8 cellular contexts compared by ENCODE assay signal in the genomic region with DNA sequence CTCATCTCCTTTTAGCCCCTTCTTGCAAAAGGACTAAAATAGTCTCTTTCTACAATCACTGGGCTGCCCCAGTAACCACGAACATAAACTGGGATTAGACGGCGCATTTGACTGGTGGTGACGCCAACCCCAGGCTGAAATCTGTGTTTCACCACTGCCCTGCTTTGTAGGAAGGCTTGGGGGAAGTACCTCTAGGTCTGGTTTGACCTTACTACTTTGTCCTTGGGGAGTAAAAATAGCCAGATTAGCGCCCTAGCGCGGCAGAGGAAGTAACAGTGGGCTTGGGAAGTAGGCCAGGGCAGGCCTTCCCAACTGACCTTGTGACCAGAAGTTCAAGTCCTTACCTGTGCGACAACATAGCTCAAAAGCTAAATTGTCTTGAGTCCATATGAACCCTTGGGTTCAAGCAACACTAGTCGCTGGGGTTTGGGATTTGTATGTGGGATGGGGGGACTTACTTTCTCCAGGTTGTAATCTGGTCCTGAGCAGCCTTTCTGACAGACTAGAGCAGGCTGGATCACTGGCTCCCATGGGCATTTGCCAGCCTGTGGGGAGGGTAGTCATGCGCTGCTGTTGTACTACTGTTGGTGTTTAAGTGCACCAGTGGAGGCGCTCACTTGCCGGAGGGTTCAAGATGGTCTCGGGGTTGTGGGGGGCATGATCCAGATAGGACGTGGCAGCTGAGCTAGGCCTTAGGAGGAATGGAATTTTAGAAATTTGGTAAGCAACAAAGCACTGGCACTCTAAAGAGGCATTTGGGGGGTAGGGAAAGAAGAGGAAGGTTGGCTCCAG. TPM values are rescaled to one million over a fixed set of nuclear protein-coding genes. Genes with fewer than 3 reads are reported as not detected.
A peak's percentile ranks its signal among the peaks of the same experiment; 100 is the strongest.
DNase-seq lines count a peak whose midpoint lies in the region; ATAC-seq and TF ChIP-seq lines count a peak whose summit lies in the region.

No MANE protein-coding gene starts in this region.

- H3K36me3 ChIP-seq in parathyroid adenoma (ENCODE audit: control insufficient read depth, insufficient read depth, low read length): no peaks in the 10 kb centered on the region

- H2AFZ ChIP-seq in parathyroid adenoma: peak overlapping the region; percentile 66

- peak overlapping the region; percentile 62 for H3K4me2 ChIP-seq in parathyroid adenoma (ENCODE audit: low read length)

- ATAC-seq in GM21825 (IDR thresholded peaks at IDR 0.05; ENCODE audit: unreplicated experiment): peak; percentile 33
- peak; percentile 33 for ATAC-seq in activated naive CD8-positive, alpha-beta T cell treated with anti-CD3 and anti-CD28 coated beads, Interleukin-2, amount 50 U/mL, for 24 hours
- peak; percentile 58 for ATAC-seq in Right ventricle myocardium superior (ENCODE audit: poor library complexity)
- no peak for ATAC-seq in HG02938 (IDR thresholded peaks at IDR 0.05; ENCODE audit: unreplicated experiment)

- H3K4me1 Mint-ChIP-seq in Calu3 (ENCODE audit: low read depth, unreplicated experiment): peaks cover 41% of the 10 kb centered on the region
- peaks cover 68% of the 10 kb centered on the region for H3K4me1 Mint-ChIP-seq in activated naive CD8-positive, alpha-beta T cell treated with anti-CD3 and anti-CD28 coated beads, Interleukin-2, amount 50 U/mL, for 24 hours

- H3K9me3 ChIP-seq in parathyroid adenoma (ENCODE audit: control insufficient read depth, low read length): no peaks in the 10 kb centered on the region

- no peak overlapping the region for H3K9ac ChIP-seq in parathyroid adenoma

- H3K27me3 Mint-ChIP-seq in Calu3 (ENCODE audit: unreplicated experiment): no peaks in the 10 kb centered on the region
- no peaks in the 10 kb centered on the region for H3K27me3 Mint-ChIP-seq in activated naive CD8-positive, alpha-beta T cell treated with anti-CD3 and anti-CD28 coated beads, Interleukin-2, amount 50 U/mL, for 24 hours

- H3K4me3 ChIP-seq in parathyroid adenoma (ENCODE audit: low read depth, low read length): peak overlapping the region; percentile 47

- DNase-seq in Calu3: peak; percentile 32
- peak; percentile 59 to 64 for DNase-seq in NOMO-1 (lab: John Stamatoyannopoulos, UW; ENCODE audit: unreplicated experiment in 2 of 2)
- DNase-seq in activated naive CD8-positive, alpha-beta T cell treated with anti-CD3 and anti-CD28 coated beads, Interleukin-2, amount 50 U/mL, for 24 hours: peak; percentile 58
- peak; percentile 62 for DNase-seq in Right ventricle myocardium superior
- no peak for DNase-seq in cerebellar nuclear complex (lab: John Stamatoyannopoulos, UW)

- intact Hi-C loops in Calu3 (cut with micrococcal nuclease; ENCODE audit: unreplicated experiment): loop anchor here (1.0 kb wide), 1 partner anchor 50 kb away; no protein-coding TSS in a partner anchor
- intact Hi-C loops in Right ventricle myocardium superior (cut with DNase I): no loop called here

- H3K36me3 Mint-ChIP-seq in Calu3 (ENCODE audit: insufficient read depth, unreplicated experiment): peaks cover 65% of the 10 kb centered on the region
- peaks cover 64% of the 10 kb centered on the region for H3K36me3 Mint-ChIP-seq in activated naive CD8-positive, alpha-beta T cell treated with anti-CD3 and anti-CD28 coated beads, Interleukin-2, amount 50 U/mL, for 24 hours (ENCODE audit: low read depth)

- TF ChIP-seq CTCF in Calu3 (IDR thresholded peaks at IDR 0.05; ENCODE audit: unreplicated experiment): no peak
- no peak for TF ChIP-seq CTCF in parathyroid adenoma (IDR thresholded peaks at IDR 0.05)

- CTCF ChIA-PET in Calu3 (lab: Charles Lee): interaction anchor here (0.5 to 1.4 kb wide), 4 partner anchors 14 to 68 kb away, joined by 3 to 4 read pairs (median 3); no protein-coding TSS in a partner anchor

- H3K27me3 ChIP-seq in parathyroid adenoma (ENCODE audit: control insufficient read depth, insufficient read depth, low read length): no peaks in the 10 kb centered on the region

- H3K4me3 Mint-ChIP-seq in Calu3 (ENCODE audit: low read depth, unreplicated experiment): peak overlapping the region; percentile 69
- peak overlapping the region; percentile 77 for H3K4me3 Mint-ChIP-seq in activated naive CD8-positive, alpha-beta T cell treated with anti-CD3 and anti-CD28 coated beads, Interleukin-2, amount 50 U/mL, for 24 hours

- H3K27ac ChIP-seq in parathyroid adenoma: peak overlapping the region; percentile 75

- no peaks in the 10 kb centered on the region for H3K79me2 ChIP-seq in parathyroid adenoma

- peaks cover 6% of the 10 kb centered on the region for H3K4me1 ChIP-seq in parathyroid adenoma

- H3K27ac Mint-ChIP-seq in Calu3 (ENCODE audit: unreplicated experiment): peak overlapping the region; percentile 63
- peak overlapping the region; percentile 95 for H3K27ac Mint-ChIP-seq in activated naive CD8-positive, alpha-beta T cell treated with anti-CD3 and anti-CD28 coated beads, Interleukin-2, amount 50 U/mL, for 24 hours

- BruUV-seq in Calu3 (replicated peaks; lab: Mats Ljungman, UMichigan): no TSS peak

- no peaks in the 10 kb centered on the region for H3K9me3 Mint-ChIP-seq in Calu3 (ENCODE audit: low read depth, unreplicated experiment)
- no peaks in the 10 kb centered on the region for H3K9me3 Mint-ChIP-seq in activated naive CD8-positive, alpha-beta T cell treated with anti-CD3 and anti-CD28 coated beads, Interleukin-2, amount 50 U/mL, for 24 hours

RNA-seq across cellular contexts. Expression of gene PACS1, which starts 1.0 kb away (rescaled TPM):
- 44.7 and 47.9 TPM in 2 replicates for total RNA-seq in Calu3 (2022)
- 46.5 TPM for total RNA-seq in Right ventricle myocardium superior

RNA-seq across cellular contexts. Expression of gene SF3B2, which starts 17.0 kb away (rescaled TPM):
- total RNA-seq in Calu3 (2022): 167 and 173 TPM in 2 replicates
- 61.2 TPM for total RNA-seq in Right ventricle myocardium superior

RNA-seq across cellular contexts. Expression of gene GAL3ST3, which starts 20.2 kb away (rescaled TPM):
- not detected in 2 replicates for total RNA-seq in Calu3 (2022)
- total RNA-seq in Right ventricle myocardium superior: 0.73 TPM

RNA-seq across cellular contexts. Expression of gene CATSPER1, which starts 42.8 kb away (rescaled TPM):
- total RNA-seq in Calu3 (2022): 1.0 and 2.6 TPM in 2 replicates
- not detected for total RNA-seq in Right ventricle myocardium superior

RNA-seq across cellular contexts. Expression of gene CST6, which starts 57.3 kb away (rescaled TPM):
- 21.5 and 27.2 TPM in 2 replicates for total RNA-seq in Calu3 (2022)
- not detected for total RNA-seq in Right ventricle myocardium superior

Comparison
In these comparisons a context has a peak if more than half of its experiments do, and no peak if none do; other contexts are left out.
1. DNase-seq: peak in Calu3 (single experiment), NOMO-1 (2 of 2), activated naive CD8-positive, alpha-beta T cell treated with anti-CD3 and anti-CD28 coated beads, Interleukin-2, amount 50 U/mL, for 24 hours (single experiment) and Right ventricle myocardium superior (single experiment); none in cerebellar nuclear complex (0 of 2).